ENCODE assay signal across 20 cellular contexts in genomic region chr5:154474957-154475334, GRCh38. TPM values are rescaled to one million over a fixed set of nuclear protein-coding genes. Genes with fewer than 3 reads are reported as not detected.
A peak's percentile ranks its signal among the peaks of the same experiment; 100 is the strongest.
DNase-seq lines count a peak whose midpoint lies in the region; ATAC-seq, FAIRE-seq and TF ChIP-seq lines count a peak whose summit lies in the region.
"Had no signal": no experiment of that assay in that cellular context is flagged by ENCODE, and none has a peak within 500 bp of the region (broad histone marks: within the 10 kb centered on the region; RNA-seq: fewer than 3 reads in every experiment).

No MANE protein-coding gene starts in this region.

- POLR2A ChIA-PET in endothelial cell of umbilical vein (lab: Charles Lee): no interaction called here

- no peaks in the 10 kb centered on the region for H4K20me1 ChIP-seq in endothelial cell of umbilical vein (replicated peaks; ENCODE audit: control insufficient read depth, extremely low read depth, insufficient read depth, low read length)

- DNase-seq in activated T-cell treated with anti-CD3 and anti-CD28 coated beads, Interleukin-2, amount 50 U/mL, for 24 hours: no peak
- DNase-seq in activated T-cell treated with anti-CD3 and anti-CD28 coated beads, Interleukin-2, amount 50 U/mL, for 1 hour: no peak
- DNase-seq in SK-N-MC (ENCODE audit: low read depth, low spot score) (no peak), endothelial cell of umbilical vein (ENCODE audit: low read depth, low spot score) (no peak), GOT3 (lab: John Stamatoyannopoulos, UW) (no peak), adrenal gland (no peak)
- DNase-seq: kidney glomerular epithelial cell, NCI-H1694 treated with DMSO at 0.1 percent for 48 hours, testis had no signal

- no TSS peak for BruUV-seq in endothelial cell of umbilical vein (replicated peaks; lab: Mats Ljungman, UMichigan)

- peak; percentile 24 for FAIRE-seq in endothelial cell of umbilical vein (lab: Jason Lieb, UNC)
- FAIRE-seq: G401.6, GM12892 had no signal

- dilution Hi-C loops in endothelial cell of umbilical vein (cut with MboI; ENCODE audit: extremely low pct_ligation_motif_present, low sequenced_read_pairs): no loop called here

- no peak overlapping the region for H3K27ac Mint-ChIP-seq in activated T-cell treated with anti-CD3 and anti-CD28 coated beads, Interleukin-2, amount 50 U/mL, for 24 hours

- H3K4me1 ChIP-seq in endothelial cell of umbilical vein (ENCODE audit: control insufficient read depth, extremely low read depth, insufficient read depth, low read length): no peaks in the 10 kb centered on the region
- H3K4me1 ChIP-seq in rectal smooth muscle tissue (ENCODE audit: control insufficient read depth, insufficient read depth, low read length): peaks cover 25% of the 10 kb centered on the region
- peaks cover 0 to 21% of the 10 kb centered on the region in 2 donors for H3K4me1 ChIP-seq in adrenal gland (replicated peaks in 1 of 2)

- H3K9me1 ChIP-seq in endothelial cell of umbilical vein (replicated peaks; ENCODE audit: control insufficient read depth, extremely low read depth, insufficient read depth, low read length): no peaks in the 10 kb centered on the region

- peak overlapping the region; percentile 7 for H3K4me3 Mint-ChIP-seq in activated T-cell treated with anti-CD3 and anti-CD28 coated beads, Interleukin-2, amount 50 U/mL, for 24 hours

- no peak overlapping the region for H2AFZ ChIP-seq in endothelial cell of umbilical vein (ENCODE audit: low read depth, low read length)

- ATAC-seq in GM18873 (IDR thresholded peaks at IDR 0.05; ENCODE audit: low FRiP score, unreplicated experiment): no peak

- H3K9ac ChIP-seq in SK-N-MC (ENCODE audit: insufficient read length) (peak overlapping the region; percentile 56), endothelial cell of umbilical vein (replicated peaks; ENCODE audit: extremely low read depth, insufficient read depth, low read length) (no peak overlapping the region), rectal smooth muscle tissue (ENCODE audit: low read length) (peak overlapping the region; percentile 11)

- TF ChIP-seq CTCF in endothelial cell of umbilical vein (IDR thresholded peaks at IDR 0.05; ENCODE audit: extremely low read depth in 1 of 2, insufficient read depth in 1 of 2, low read depth in 1 of 2, low read length in 2 of 2) (no peak), adrenal gland (IDR thresholded peaks at IDR 0.05) (no peak)

- TF ChIP-seq POLR2A in endothelial cell of umbilical vein (IDR thresholded peaks at IDR 0.05; ENCODE audit: low read depth, low read length) (no peak), adrenal gland (IDR thresholded peaks at IDR 0.05) (no peak)

- no peaks in the 10 kb centered on the region for H3K9me3 Mint-ChIP-seq in activated T-cell treated with anti-CD3 and anti-CD28 coated beads, Interleukin-2, amount 50 U/mL, for 24 hours

- intact Hi-C loops in endothelial cell of umbilical vein (cut with micrococcal nuclease) (no loop called here), adrenal gland (cut with DNase I) (no loop called here)

- 16 to 31% (median 23%) methylated on average over 5 of the region's 5 CpGs for WGBS in adrenal gland, 4 donors

- H3K4me1 Mint-ChIP-seq in activated T-cell treated with anti-CD3 and anti-CD28 coated beads, Interleukin-2, amount 50 U/mL, for 24 hours (ENCODE audit: low read depth): peaks cover 66% of the 10 kb centered on the region

- H3K36me3 Mint-ChIP-seq in activated T-cell treated with anti-CD3 and anti-CD28 coated beads, Interleukin-2, amount 50 U/mL, for 24 hours (ENCODE audit: low read depth): no peaks in the 10 kb centered on the region

- peaks cover 95% of the 10 kb centered on the region for H3K27me3 Mint-ChIP-seq in activated T-cell treated with anti-CD3 and anti-CD28 coated beads, Interleukin-2, amount 50 U/mL, for 24 hours

- H3K27me3 ChIP-seq in endothelial cell of umbilical vein (ENCODE audit: control insufficient read depth in 2 of 2, insufficient read depth in 2 of 2, low read length in 2 of 2) (peaks cover 90 to 98% of the 10 kb centered on the region in 2 experiments), rectal smooth muscle tissue (ENCODE audit: control insufficient read depth, insufficient read depth, low read length) (peaks cover 47% of the 10 kb centered on the region), adrenal gland (peaks cover 88% of the 10 kb centered on the region)
- H3K27me3 ChIP-seq: testis had no signal

- H3K36me3 ChIP-seq in SK-N-MC (ENCODE audit: insufficient read depth, low read length) (no peaks in the 10 kb centered on the region), endothelial cell of umbilical vein (ENCODE audit: control insufficient read depth in 2 of 2, extremely low read depth in 1 of 2, insufficient read depth in 2 of 2, low read length in 2 of 2) (no peaks in the 10 kb centered on the region), rectal smooth muscle tissue (ENCODE audit: control insufficient read depth, insufficient read depth, low read length) (peaks cover 2% of the 10 kb centered on the region), adrenal gland (replicated peaks in 1 of 2) (no peaks in the 10 kb centered on the region)
- H3K36me3 ChIP-seq: esophagus muscularis mucosa had no signal

- peak overlapping the region; percentile 62 for H3K4me3 ChIP-seq in SK-N-MC
- no peak overlapping the region for H3K4me3 ChIP-seq in endothelial cell of umbilical vein (replicated peaks in 1 of 3; ENCODE audit: insufficient read depth in 1 of 3, low read depth in 1 of 3, low read length in 3 of 3)
- H3K4me3 ChIP-seq in rectal smooth muscle tissue (ENCODE audit: low read length): peak overlapping the region; percentile 77
- H3K4me3 ChIP-seq in adrenal gland: no peak overlapping the region
- H3K4me3 ChIP-seq: testis had no signal

- H3K4me2 ChIP-seq in endothelial cell of umbilical vein (ENCODE audit: insufficient read depth, low read length): no peak overlapping the region

- H3K79me2 ChIP-seq in endothelial cell of umbilical vein (ENCODE audit: control insufficient read depth, insufficient read depth, low read length): no peaks in the 10 kb centered on the region

- no peaks in the 10 kb centered on the region for H3K9me3 ChIP-seq in SK-N-MC (ENCODE audit: low read depth, low read length)
- no peaks in the 10 kb centered on the region for H3K9me3 ChIP-seq in endothelial cell of umbilical vein (replicated peaks; ENCODE audit: control insufficient read depth, insufficient read depth, low read length)
- H3K9me3 ChIP-seq in adrenal gland (replicated peaks in 1 of 3): no peaks in the 10 kb centered on the region
- H3K9me3 ChIP-seq: esophagus muscularis mucosa, testis had no signal

- CTCF ChIA-PET in endothelial cell of umbilical vein (lab: Charles Lee): no interaction called here

- H3K27ac ChIP-seq in SK-N-MC (peak overlapping the region; percentile 84), endothelial cell of umbilical vein (ENCODE audit: insufficient read depth, low read depth, low read length) (no peak overlapping the region), rectal smooth muscle tissue (ENCODE audit: low read depth, low read length) (peak overlapping the region; percentile 96), adrenal gland (no peak overlapping the region)
- H3K27ac ChIP-seq: esophagus muscularis mucosa, HL-60, testis, VCaP had no signal

TF ChIP-seq in endothelial cell of umbilical vein, 7 proteins besides CTCF, POLR2A, EP300 and RAD21:
- TF ChIP-seq MYC (IDR thresholded peaks at IDR 0.05; ENCODE audit: low read depth, low read length): no peak
- no peak for TF ChIP-seq POLR2AphosphoS5 (IDR thresholded peaks at IDR 0.05; ENCODE audit: insufficient read depth, low read depth, low read length)
- no peak for TF ChIP-seq JUN (IDR thresholded peaks at IDR 0.05; ENCODE audit: borderline replicate concordance, insufficient read depth, insufficient read length, low read depth)
- TF ChIP-seq GATA2 (IDR thresholded peaks at IDR 0.05; ENCODE audit: insufficient read depth, insufficient read length, low read depth, low read length): no peak
- no peak for TF ChIP-seq FOS (IDR thresholded peaks at IDR 0.05; ENCODE audit: borderline replicate concordance, insufficient read depth, low read length)
- TF ChIP-seq MAX (IDR thresholded peaks at IDR 0.05; ENCODE audit: insufficient read depth, insufficient read length): no peak
- TF ChIP-seq EZH2 (IDR thresholded peaks at IDR 0.05; ENCODE audit: borderline replicate concordance, low read depth, low read length, severe bottlenecking): no peak
TF ChIP-seq in endothelial cell of umbilical vein: peak in this region for 0.

RNA-seq across cellular contexts. Expression of gene HAND1, which starts 3.1 kb away (rescaled TPM):
- total RNA-seq in endothelial cell of umbilical vein: not detected in 2 replicates
- not detected in 2 replicates for polyA plus RNA-seq in endothelial cell of umbilical vein
- not detected in 2 replicates for polyA plus RNA-seq in endothelial cell of umbilical vein (2011; cell fraction: cytosol; rRNA removed)
- polyA plus RNA-seq in endothelial cell of umbilical vein (2011; cell fraction: nucleus; rRNA removed): not detected in 2 replicates
- polyA plus RNA-seq in endothelial cell of umbilical vein (2012): not detected in 2 replicates
- not detected in 2 replicates for polyA minus RNA-seq in endothelial cell of umbilical vein
- polyA minus RNA-seq in endothelial cell of umbilical vein (2011; cell fraction: cytosol; rRNA and poly(A)+ RNA removed): not detected
- not detected in 2 replicates for polyA minus RNA-seq in endothelial cell of umbilical vein (2011; cell fraction: nucleus; rRNA and poly(A)+ RNA removed)
- total RNA-seq in adrenal gland: 1 to 10 TPM in 3 of 8 donors, not detected in 5; 3.8 to 6.8 (median 5.6) TPM
- 1 to 10 TPM; 1.3 to 2.4 (median 1.4) TPM for polyA plus RNA-seq in adrenal gland
- total RNA-seq: esophagus muscularis mucosa, LHCN-M2, NCI-H460, OCI-LY7, pulmonary artery endothelial cell, testis had no signal

RNA-seq across cellular contexts. Expression of gene SAP30L, which starts 29.1 kb away (rescaled TPM):
- total RNA-seq in endothelial cell of umbilical vein (37.6 and 37.8 TPM in 2 replicates), adrenal gland (10 to 100 TPM; 22.5 to 42.2 (median 35.8) TPM)
- polyA plus RNA-seq in endothelial cell of umbilical vein (18.1 and 21.7 TPM in 2 replicates), adrenal gland (10 to 100 TPM; 36.2 to 65.1 (median 44.8) TPM)
- polyA plus RNA-seq in endothelial cell of umbilical vein (2011; cell fraction: cytosol; rRNA removed): 30.1 and 31.8 TPM in 2 replicates
- polyA plus RNA-seq in endothelial cell of umbilical vein (2011; cell fraction: nucleus; rRNA removed): 21.1 and 23.9 TPM in 2 replicates
- polyA plus RNA-seq in endothelial cell of umbilical vein (2012): 27.3 and 37.3 TPM in 2 replicates
- polyA minus RNA-seq in endothelial cell of umbilical vein: 18.4 and 28.5 TPM in 2 replicates
- polyA minus RNA-seq in endothelial cell of umbilical vein (2011; cell fraction: cytosol; rRNA and poly(A)+ RNA removed): 32.6 TPM
- 6.3 and 8.7 TPM in 2 replicates for polyA minus RNA-seq in endothelial cell of umbilical vein (2011; cell fraction: nucleus; rRNA and poly(A)+ RNA removed)

Comparison
In these comparisons a context has a peak if more than half of its experiments do, and no peak if none do; other contexts are left out.
1. H3K27ac ChIP-seq: peak in SK-N-MC (single experiment) and rectal smooth muscle tissue (single experiment); none in endothelial cell of umbilical vein (single experiment) and adrenal gland (0 of 5).
2. H3K4me3 ChIP-seq: peak in SK-N-MC (single experiment) and rectal smooth muscle tissue (single experiment); none in endothelial cell of umbilical vein (0 of 3) and adrenal gland (0 of 4).